Comparison of ENCODE assay signal across 9 cellular contexts in the genomic region with DNA sequence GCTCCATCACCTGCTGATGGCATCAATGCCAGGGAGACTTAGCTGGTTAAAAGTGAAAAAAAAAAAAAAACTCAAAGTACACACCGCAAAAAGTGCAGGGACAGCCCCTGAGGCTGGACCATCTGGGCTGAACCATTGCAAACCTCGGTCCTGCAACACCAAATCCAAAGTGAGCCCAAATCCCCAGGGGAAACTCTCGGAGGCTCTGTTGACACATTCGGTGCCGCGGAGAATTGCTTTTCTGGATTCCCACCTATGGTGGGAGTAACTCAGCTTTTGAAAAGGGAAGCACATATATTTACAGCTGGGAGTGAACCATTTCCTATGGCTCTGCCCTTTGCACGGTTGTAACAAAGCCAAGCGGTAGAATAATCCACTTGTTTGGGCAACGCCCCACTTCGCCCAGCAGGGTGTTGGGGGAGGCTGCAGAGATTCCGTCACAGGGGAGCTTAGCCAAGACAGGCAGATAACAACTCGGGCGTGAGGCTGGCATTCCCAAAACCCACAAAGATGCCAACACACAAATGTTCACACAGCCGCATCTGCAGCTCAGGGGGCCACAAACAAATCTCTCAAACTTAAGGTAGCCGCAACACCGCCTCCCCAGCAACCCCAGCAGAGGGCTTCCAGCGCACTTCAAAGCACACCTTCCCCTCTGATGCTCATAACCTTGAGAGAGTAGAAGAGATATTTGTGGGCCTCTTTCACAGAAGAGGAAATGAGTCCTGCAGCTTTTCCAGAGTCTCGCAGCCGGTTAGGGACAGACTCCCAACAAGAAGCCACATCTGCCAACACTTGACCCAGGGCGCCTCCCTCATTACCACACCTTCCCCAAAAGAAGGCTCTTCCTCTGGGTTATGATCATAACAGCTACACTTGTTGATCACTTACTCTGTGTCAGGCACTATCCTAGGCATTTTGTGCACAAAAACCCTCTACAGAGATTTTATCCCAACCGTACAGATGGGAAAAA. TPM values are rescaled to one million over a fixed set of nuclear protein-coding genes. Genes with fewer than 3 reads are reported as not detected.
DNase-seq lines count a peak whose midpoint lies in the region; ATAC-seq and TF ChIP-seq lines count a peak whose summit lies in the region.
"Had no signal": no experiment of that assay in that cellular context is flagged by ENCODE, and none has a peak within 500 bp of the region (broad histone marks: within the 10 kb centered on the region; RNA-seq: fewer than 3 reads in every experiment).

No MANE protein-coding gene starts in this region.

- TF ChIP-seq POLR2A in NB4 (IDR thresholded peaks at IDR 0.05; ENCODE audit: extremely low read depth, insufficient read length), result no peak

- DNase-seq in activated CD8-positive, alpha-beta memory T cell treated with anti-CD3 and anti-CD28 coated beads, Interleukin-2, amount 10 ng/mL, durations not matched to agents 7 days and 5 days, result no peak
- DNase-seq in activated CD8-positive, alpha-beta memory T cell treated with anti-CD3 and anti-CD28 coated beads, Interleukin-2, amount 50 U/mL, for 4 hours, result no peak
- DNase-seq in NB4 (ENCODE audit: low read depth), result peak; percentile 73
- peak; percentile 44 for DNase-seq in choroid plexus epithelial cell (ENCODE audit: low read depth)
- DNase-seq in stimulated activated effector memory CD8-positive, alpha-beta T cell treated with anti-CD3 and anti-CD28 coated beads, Interleukin-12 subunit alpha, Interleukin-12 subunit beta, amount 100 ng/mL, for 72 hours (ENCODE audit: low spot score in 2 of 2), result no peak
- no peak for DNase-seq in immature natural killer cell
- DNase-seq in DMS53 (lab: John Stamatoyannopoulos, UW), result no peak
- DNase-seq in activated CD4-positive, alpha-beta T cell treated with anti-CD3 and anti-CD28 coated beads, Interleukin-2, amount 50 U/mL, for 1 hour, result no peak
- DNase-seq: NCI-H1048 had no signal

- peak overlapping the region; percentile 9 for H3K27ac Mint-ChIP-seq in activated CD8-positive, alpha-beta memory T cell treated with anti-CD3 and anti-CD28 coated beads, Interleukin-2, amount 10 ng/mL, durations not matched to agents 7 days and 5 days
- peak overlapping the region; percentile 70 for H3K27ac Mint-ChIP-seq in stimulated activated effector memory CD8-positive, alpha-beta T cell treated with anti-CD3 and anti-CD28 coated beads, Interleukin-12 subunit alpha, Interleukin-12 subunit beta, amount 100 ng/mL, for 72 hours
- H3K27ac Mint-ChIP-seq in immature natural killer cell, result no peak overlapping the region

- CTCF ChIA-PET in activated CD8-positive, alpha-beta memory T cell treated with anti-CD3 and anti-CD28 coated beads, Interleukin-2, amount 10 ng/mL, durations not matched to agents 7 days and 5 days (lab: Charles Lee), result interaction anchor here (0.8 to 3.6 kb wide), 6 partner anchors 11 to 43 kb away, joined by 3 to 17 read pairs (median 4); a partner anchor contains a TSS

- H3K4me3 Mint-ChIP-seq in activated CD8-positive, alpha-beta memory T cell treated with anti-CD3 and anti-CD28 coated beads, Interleukin-2, amount 10 ng/mL, durations not matched to agents 7 days and 5 days, result no peak overlapping the region
- peak overlapping the region; percentile 31 for H3K4me3 Mint-ChIP-seq in stimulated activated effector memory CD8-positive, alpha-beta T cell treated with anti-CD3 and anti-CD28 coated beads, Interleukin-12 subunit alpha, Interleukin-12 subunit beta, amount 100 ng/mL, for 72 hours
- no peak overlapping the region for H3K4me3 Mint-ChIP-seq in immature natural killer cell

- no peak for ATAC-seq in activated CD8-positive, alpha-beta memory T cell treated with anti-CD3 and anti-CD28 coated beads, Interleukin-2, amount 10 ng/mL, durations not matched to agents 7 days and 5 days
- no peak for ATAC-seq in stimulated activated effector memory CD8-positive, alpha-beta T cell treated with anti-CD3 and anti-CD28 coated beads, Interleukin-12 subunit alpha, Interleukin-12 subunit beta, amount 100 ng/mL, for 72 hours

- peaks cover 48% of the 10 kb centered on the region for H3K4me1 Mint-ChIP-seq in activated CD8-positive, alpha-beta memory T cell treated with anti-CD3 and anti-CD28 coated beads, Interleukin-2, amount 10 ng/mL, durations not matched to agents 7 days and 5 days
- H3K4me1 Mint-ChIP-seq in stimulated activated effector memory CD8-positive, alpha-beta T cell treated with anti-CD3 and anti-CD28 coated beads, Interleukin-12 subunit alpha, Interleukin-12 subunit beta, amount 100 ng/mL, for 72 hours, result peaks cover 47% of the 10 kb centered on the region
- no peaks in the 10 kb centered on the region for H3K4me1 Mint-ChIP-seq in immature natural killer cell

- peaks cover 39% of the 10 kb centered on the region for H3K36me3 Mint-ChIP-seq in activated CD8-positive, alpha-beta memory T cell treated with anti-CD3 and anti-CD28 coated beads, Interleukin-2, amount 10 ng/mL, durations not matched to agents 7 days and 5 days
- H3K36me3 Mint-ChIP-seq in stimulated activated effector memory CD8-positive, alpha-beta T cell treated with anti-CD3 and anti-CD28 coated beads, Interleukin-12 subunit alpha, Interleukin-12 subunit beta, amount 100 ng/mL, for 72 hours, result peaks cover 100% of the 10 kb centered on the region
- no peaks in the 10 kb centered on the region for H3K36me3 Mint-ChIP-seq in immature natural killer cell

- H3K9me3 Mint-ChIP-seq in activated CD8-positive, alpha-beta memory T cell treated with anti-CD3 and anti-CD28 coated beads, Interleukin-2, amount 10 ng/mL, durations not matched to agents 7 days and 5 days (ENCODE audit: low read depth), result no peaks in the 10 kb centered on the region
- H3K9me3 Mint-ChIP-seq in stimulated activated effector memory CD8-positive, alpha-beta T cell treated with anti-CD3 and anti-CD28 coated beads, Interleukin-12 subunit alpha, Interleukin-12 subunit beta, amount 100 ng/mL, for 72 hours, result no peaks in the 10 kb centered on the region
- no peaks in the 10 kb centered on the region for H3K9me3 Mint-ChIP-seq in immature natural killer cell

- no peaks in the 10 kb centered on the region for H3K27me3 Mint-ChIP-seq in activated CD8-positive, alpha-beta memory T cell treated with anti-CD3 and anti-CD28 coated beads, Interleukin-2, amount 10 ng/mL, durations not matched to agents 7 days and 5 days
- H3K27me3 Mint-ChIP-seq in immature natural killer cell (ENCODE audit: low read depth in 3 of 3), result peaks cover 0 to 6% (median 0%) of the 10 kb centered on the region in 3 donors

- no peak overlapping the region for H3K4me3 ChIP-seq in NB4 (ENCODE audit: low read depth, low read length)
- H3K4me3 ChIP-seq in choroid plexus epithelial cell (ENCODE audit: low read depth, low read length), result no peak overlapping the region

- TF ChIP-seq CTCF in NB4 (IDR thresholded peaks at IDR 0.05; ENCODE audit: low read depth, low read length) (no peak), choroid plexus epithelial cell (conservative IDR thresholded peaks at IDR 0.05; ENCODE audit: low read depth, low read length) (no peak)

RNA-seq across cellular contexts. Expression of a gene that starts 11.4 kb away (rescaled TPM):
- 10 to 100 TPM; 25.3 to 37.5 TPM for total RNA-seq in activated CD8-positive, alpha-beta memory T cell treated with anti-CD3 and anti-CD28 coated beads, Interleukin-2, amount 10 ng/mL, durations not matched to agents 7 days and 5 days
- not detected for polyA plus RNA-seq in immature natural killer cell

Comparison
In these comparisons a context has a peak if more than half of its experiments do, and no peak if none do; other contexts are left out.
1. DNase-seq: peak in NB4 (single experiment) and choroid plexus epithelial cell (single experiment); none in activated CD8-positive, alpha-beta memory T cell treated with anti-CD3 and anti-CD28 coated beads, Interleukin-2, amount 10 ng/mL, durations not matched to agents 7 days and 5 days (single experiment), activated CD8-positive, alpha-beta memory T cell treated with anti-CD3 and anti-CD28 coated beads, Interleukin-2, amount 50 U/mL, for 4 hours (single experiment), stimulated activated effector memory CD8-positive, alpha-beta T cell treated with anti-CD3 and anti-CD28 coated beads, Interleukin-12 subunit alpha, Interleukin-12 subunit beta, amount 100 ng/mL, for 72 hours (0 of 2), immature natural killer cell (0 of 3), DMS53 (single experiment) and activated CD4-positive, alpha-beta T cell treated with anti-CD3 and anti-CD28 coated beads, Interleukin-2, amount 50 U/mL, for 1 hour (single experiment).
2. H3K27ac Mint-ChIP-seq: peak in activated CD8-positive, alpha-beta memory T cell treated with anti-CD3 and anti-CD28 coated beads, Interleukin-2, amount 10 ng/mL, durations not matched to agents 7 days and 5 days (single experiment) and stimulated activated effector memory CD8-positive, alpha-beta T cell treated with anti-CD3 and anti-CD28 coated beads, Interleukin-12 subunit alpha, Interleukin-12 subunit beta, amount 100 ng/mL, for 72 hours (single experiment); none in immature natural killer cell (0 of 6).